13 cellular contexts compared by ENCODE assay signal in the genomic region with DNA sequence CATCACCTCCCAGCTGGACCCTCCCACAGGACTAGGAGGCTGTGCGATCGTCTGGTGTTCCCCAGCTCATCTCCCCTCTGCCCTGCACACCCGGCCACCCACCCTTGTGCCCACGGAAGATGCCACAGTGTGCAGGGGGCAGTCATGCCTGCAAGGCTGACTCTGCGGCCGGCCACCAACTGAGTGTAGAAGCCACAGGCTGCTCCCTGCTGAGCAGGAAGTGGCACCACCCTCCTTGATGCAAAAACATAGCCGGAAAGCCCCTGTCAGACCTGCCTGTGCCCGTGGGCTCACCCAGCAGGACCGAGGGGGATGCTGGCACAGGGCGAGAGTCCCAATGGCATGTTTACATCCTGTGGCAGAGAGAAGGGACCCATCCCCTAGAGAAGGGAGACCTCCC. TPM values are rescaled to one million over a fixed set of nuclear protein-coding genes. Genes with fewer than 3 reads are reported as not detected.
DNase-seq lines count a peak whose midpoint lies in the region; ATAC-seq and TF ChIP-seq lines count a peak whose summit lies in the region.
"Had no signal": no experiment of that assay in that cellular context is flagged by ENCODE, and none has a peak within 500 bp of the region (broad histone marks: within the 10 kb centered on the region; RNA-seq: fewer than 3 reads in every experiment).

No MANE protein-coding gene starts in this region.

- H3K27ac Mint-ChIP-seq in activated CD8-positive, alpha-beta memory T cell treated with anti-CD3 and anti-CD28 coated beads, Interleukin-2, amount 10 ng/mL, durations not matched to agents 7 days and 5 days, result no peak overlapping the region
- peak overlapping the region; percentile 62 for H3K27ac Mint-ChIP-seq in stimulated activated naive B cell treated with anti-CD40 and anti-IgM and Interleukin-4, amounts not matched to agents 10 μg/mL and 1 μg/mL and 100 μg/mL, for 72 hours
- H3K27ac Mint-ChIP-seq: brain had no signal

- H3K36me3 ChIP-seq in OCI-LY7 (ENCODE audit: insufficient read depth, low read length) (no peaks in the 10 kb centered on the region), PC-9 (ENCODE audit: low read depth) (no peaks in the 10 kb centered on the region), breast epithelium (no peaks in the 10 kb centered on the region)
- H3K36me3 ChIP-seq: lower lobe of right lung had no signal

- peaks cover 25% of the 10 kb centered on the region for H3K4me1 Mint-ChIP-seq in activated CD8-positive, alpha-beta memory T cell treated with anti-CD3 and anti-CD28 coated beads, Interleukin-2, amount 10 ng/mL, durations not matched to agents 7 days and 5 days
- H3K4me1 Mint-ChIP-seq in stimulated activated naive B cell treated with anti-CD40 and anti-IgM and Interleukin-4, amounts not matched to agents 10 μg/mL and 1 μg/mL and 100 μg/mL, for 72 hours, result peaks cover 33 to 37% of the 10 kb centered on the region in 2 donors

- H3K9me3 Mint-ChIP-seq in activated CD8-positive, alpha-beta memory T cell treated with anti-CD3 and anti-CD28 coated beads, Interleukin-2, amount 10 ng/mL, durations not matched to agents 7 days and 5 days (ENCODE audit: low read depth), result no peaks in the 10 kb centered on the region
- H3K9me3 Mint-ChIP-seq in stimulated activated naive B cell treated with anti-CD40 and anti-IgM and Interleukin-4, amounts not matched to agents 10 μg/mL and 1 μg/mL and 100 μg/mL, for 72 hours, result peaks cover under 1 to 4% of the 10 kb centered on the region in 2 donors

- H2AFZ ChIP-seq in OCI-LY7 (ENCODE audit: low read length) (no peak overlapping the region), PC-9 (no peak overlapping the region)

- intact Hi-C loops in OCI-LY7 (cut with micrococcal nuclease; ENCODE audit: unreplicated experiment), result no loop called here
- intact Hi-C loops in PC-9 (cut with micrococcal nuclease; ENCODE audit: unreplicated experiment), result no loop called here
- intact Hi-C loops in breast epithelium (cut with DNase I; ENCODE audit: low total_unique reads), result loop anchor here (10.0 kb wide), 1 partner anchor 227 kb away; no protein-coding TSS in a partner anchor

- TF ChIP-seq CTCF in OCI-LY7 (conservative IDR thresholded peaks at IDR 0.05; ENCODE audit: low read length) (no peak), PC-9 (conservative IDR thresholded peaks at IDR 0.05) (no peak), breast epithelium (IDR thresholded peaks at IDR 0.05) (no peak)

- peaks cover 6% of the 10 kb centered on the region for H3K4me1 ChIP-seq in OCI-LY7 (ENCODE audit: insufficient read depth, low read length, poor library complexity, severe bottlenecking)
- H3K4me1 ChIP-seq in PC-9 (replicated peaks; ENCODE audit: insufficient read depth), result peaks cover 8% of the 10 kb centered on the region; the same call in 1 of the 2 replicates
- H3K4me1 ChIP-seq in breast epithelium, result peaks cover 0 to 7% of the 10 kb centered on the region in 2 donors

- CTCF ChIA-PET in activated CD8-positive, alpha-beta memory T cell treated with anti-CD3 and anti-CD28 coated beads, Interleukin-2, amount 10 ng/mL, durations not matched to agents 7 days and 5 days (lab: Charles Lee), result interaction anchor here (1.0 to 1.8 kb wide), 3 partner anchors 12 to 228 kb away, joined by 3 to 5 read pairs (median 3); no protein-coding TSS in a partner anchor
- CTCF ChIA-PET in OCI-LY7 (lab: Charles Lee; ENCODE audit: unreplicated experiment), result no interaction called here
- CTCF ChIA-PET in PC-9 (lab: Charles Lee), result interaction anchor here (1.3 kb wide), 1 partner anchor 9 kb away, joined by 3 read pairs; no protein-coding TSS in a partner anchor

- no peaks in the 10 kb centered on the region for H3K36me3 Mint-ChIP-seq in activated CD8-positive, alpha-beta memory T cell treated with anti-CD3 and anti-CD28 coated beads, Interleukin-2, amount 10 ng/mL, durations not matched to agents 7 days and 5 days
- peaks cover under 1 to 2% of the 10 kb centered on the region in 2 donors for H3K36me3 Mint-ChIP-seq in stimulated activated naive B cell treated with anti-CD40 and anti-IgM and Interleukin-4, amounts not matched to agents 10 μg/mL and 1 μg/mL and 100 μg/mL, for 72 hours
- H3K36me3 Mint-ChIP-seq: brain had no signal

- H3K4me3 ChIP-seq in OCI-LY7 (ENCODE audit: low read depth, low read length, poor library complexity, severe bottlenecking) (no peak overlapping the region), PC-9 (no peak overlapping the region), breast epithelium (no peak overlapping the region)
- H3K4me3 ChIP-seq: lower lobe of right lung had no signal

- in situ Hi-C loops in ACHN (cut with HindIII; ENCODE audit: low pct_ligation_motif_present, low pct_unique_long_range_greater_than_20kb, low sequenced_read_pairs), result no loop called here

- H3K4me3 Mint-ChIP-seq in activated CD8-positive, alpha-beta memory T cell treated with anti-CD3 and anti-CD28 coated beads, Interleukin-2, amount 10 ng/mL, durations not matched to agents 7 days and 5 days, result no peak overlapping the region
- peak overlapping the region; percentile 22 to 66 for H3K4me3 Mint-ChIP-seq in stimulated activated naive B cell treated with anti-CD40 and anti-IgM and Interleukin-4, amounts not matched to agents 10 μg/mL and 1 μg/mL and 100 μg/mL, for 72 hours

- peak; percentile 37 for ATAC-seq in activated CD8-positive, alpha-beta memory T cell treated with anti-CD3 and anti-CD28 coated beads, Interleukin-2, amount 10 ng/mL, durations not matched to agents 7 days and 5 days
- peak; percentile 46 for ATAC-seq in esophagus mucosa
- peak; percentile 86 to 90 for ATAC-seq in stimulated activated naive B cell treated with anti-CD40 and anti-IgM and Interleukin-4, amounts not matched to agents 10 μg/mL and 1 μg/mL and 100 μg/mL, for 72 hours (replicated peaks)
- ATAC-seq: lower lobe of right lung had no signal

- H3K27me3 ChIP-seq in PC-9 (ENCODE audit: insufficient read depth, low read depth) (peaks cover 45% of the 10 kb centered on the region), breast epithelium (peaks cover 7 to 25% of the 10 kb centered on the region in 2 donors)

- H3K27me3 Mint-ChIP-seq in activated CD8-positive, alpha-beta memory T cell treated with anti-CD3 and anti-CD28 coated beads, Interleukin-2, amount 10 ng/mL, durations not matched to agents 7 days and 5 days, result peaks cover 26% of the 10 kb centered on the region
- H3K27me3 Mint-ChIP-seq in stimulated activated naive B cell treated with anti-CD40 and anti-IgM and Interleukin-4, amounts not matched to agents 10 μg/mL and 1 μg/mL and 100 μg/mL, for 72 hours, result peaks cover 11 to 36% of the 10 kb centered on the region in 2 donors

- no TSS peak for BruUV-seq in OCI-LY7 (replicated peaks; lab: Mats Ljungman, UMichigan)
- BruUV-seq in PC-9 (replicated peaks; lab: Mats Ljungman, UMichigan), result no TSS peak

- H3K9me3 ChIP-seq in OCI-LY7 (ENCODE audit: low read length) (no peaks in the 10 kb centered on the region), PC-9 (ENCODE audit: insufficient read depth, low read depth) (no peaks in the 10 kb centered on the region), breast epithelium (peaks cover 0 to 6% of the 10 kb centered on the region in 2 donors)
- H3K9me3 ChIP-seq: lower lobe of right lung had no signal

- H3K9me2 ChIP-seq in OCI-LY7 (ENCODE audit: insufficient read depth, low read length), result no peaks in the 10 kb centered on the region
- no peaks in the 10 kb centered on the region for H3K9me2 ChIP-seq in PC-9 (ENCODE audit: insufficient read depth)

- H3K79me2 ChIP-seq in OCI-LY7 (ENCODE audit: insufficient read depth, low read depth, low read length), result no peaks in the 10 kb centered on the region
- no peaks in the 10 kb centered on the region for H3K79me2 ChIP-seq in PC-9 (ENCODE audit: low read depth)

- no peak overlapping the region for H3K27ac ChIP-seq in OCI-LY7 (ENCODE audit: low read depth, low read length, poor library complexity, severe bottlenecking)
- H3K27ac ChIP-seq in PC-9, result no peak overlapping the region
- no peak overlapping the region for H3K27ac ChIP-seq in breast epithelium
- H3K27ac ChIP-seq: lower lobe of right lung had no signal

- H3F3A ChIP-seq in PC-9 (ENCODE audit: insufficient read depth, low read depth), result peaks cover 6% of the 10 kb centered on the region; the same call in 1 of the 2 replicates

- POLR2A ChIA-PET in OCI-LY7 (lab: Charles Lee) (no interaction called here), PC-9 (lab: Charles Lee; ENCODE audit: unreplicated experiment) (no interaction called here)

- no peaks in the 10 kb centered on the region for H4K20me1 ChIP-seq in OCI-LY7 (ENCODE audit: insufficient read depth, low read length)
- peaks cover 4% of the 10 kb centered on the region; the same call in 1 of the 2 replicates for H4K20me1 ChIP-seq in PC-9 (ENCODE audit: insufficient read depth)

- TF ChIP-seq POLR2A in breast epithelium (IDR thresholded peaks at IDR 0.05), result no peak

- H3K4me2 ChIP-seq in OCI-LY7 (ENCODE audit: low read length), result no peak overlapping the region
- H3K4me2 ChIP-seq in PC-9, result no peak overlapping the region

- peak; percentile 47 for DNase-seq in activated CD8-positive, alpha-beta memory T cell treated with anti-CD3 and anti-CD28 coated beads, Interleukin-2, amount 10 ng/mL, durations not matched to agents 7 days and 5 days
- DNase-seq in activated CD8-positive, alpha-beta memory T cell treated with anti-CD3 and anti-CD28 coated beads, Interleukin-2, amount 50 U/mL, for 4 hours, result no peak
- DNase-seq in OCI-LY7 (ENCODE audit: low spot score) (peak; percentile 31), ACHN (no peak), PC-9 (no peak), breast epithelium (ENCODE audit: low spot score in 2 of 2) (no peak)
- peak; percentile 58 for DNase-seq in stimulated activated naive B cell treated with anti-CD40 and anti-IgM and Interleukin-4, amounts not matched to agents 10 μg/mL and 1 μg/mL and 100 μg/mL, for 72 hours
- DNase-seq: activated CD4-positive, alpha-beta T cell treated with anti-CD3 and anti-CD28 coated beads for 1 hour; lower lobe of right lung; T-helper 1 cell had no signal

RNA-seq across cellular contexts. Expression of gene SLC12A7, which starts 40.3 kb away (rescaled TPM):
- total RNA-seq in activated CD8-positive, alpha-beta memory T cell treated with anti-CD3 and anti-CD28 coated beads, Interleukin-2, amount 10 ng/mL, durations not matched to agents 7 days and 5 days, result 10 to 100 TPM in 1 of 2 experiments, 1 to 10 TPM in 1; 6.6 to 12.2 TPM
- total RNA-seq in OCI-LY7 (2014; rRNA removed; shearing (Covaris generic)), result not detected in 2 replicates
- total RNA-seq in OCI-LY7 (2022) (0.06 TPM in 1 of 2 replicates, not detected in the other), esophagus mucosa (3.0 TPM), PC-9 (2021) (174 and 207 TPM in 2 replicates), breast epithelium (10 to 100 TPM; 21.4 to 31.5 (median 25.0) TPM)

RNA-seq across cellular contexts. Expression of gene SLC6A19, which starts 49.2 kb away (rescaled TPM):
- not detected for total RNA-seq in activated CD8-positive, alpha-beta memory T cell treated with anti-CD3 and anti-CD28 coated beads, Interleukin-2, amount 10 ng/mL, durations not matched to agents 7 days and 5 days
- not detected in 2 replicates for total RNA-seq in OCI-LY7 (2014; rRNA removed; shearing (Covaris generic))
- total RNA-seq in OCI-LY7 (2022) (not detected in 2 replicates), esophagus mucosa (not detected), PC-9 (2021) (not detected in 2 replicates), breast epithelium (not detected)
- total RNA-seq: lower lobe of right lung, omental fat pad had no signal

Comparison
In these comparisons a context has a peak if more than half of its experiments do, and no peak if none do; other contexts are left out.
1. DNase-seq: peak in activated CD8-positive, alpha-beta memory T cell treated with anti-CD3 and anti-CD28 coated beads, Interleukin-2, amount 10 ng/mL, durations not matched to agents 7 days and 5 days (single experiment), OCI-LY7 (single experiment) and stimulated activated naive B cell treated with anti-CD40 and anti-IgM and Interleukin-4, amounts not matched to agents 10 μg/mL and 1 μg/mL and 100 μg/mL, for 72 hours (single experiment); none in activated CD8-positive, alpha-beta memory T cell treated with anti-CD3 and anti-CD28 coated beads, Interleukin-2, amount 50 U/mL, for 4 hours (single experiment), ACHN (single experiment), PC-9 (0 of 2) and breast epithelium (0 of 2).
2. ATAC-seq: peak in every context shown above with its lines; median percentile 88 in stimulated activated naive B cell treated with anti-CD40 and anti-IgM and Interleukin-4, amounts not matched to agents 10 μg/mL and 1 μg/mL and 100 μg/mL, for 72 hours; 46 in esophagus mucosa; 37 in activated CD8-positive, alpha-beta memory T cell treated with anti-CD3 and anti-CD28 coated beads, Interleukin-2, amount 10 ng/mL, durations not matched to agents 7 days and 5 days.